Comparison of ENCODE assay signal across 8 cellular contexts in the genomic region with DNA sequence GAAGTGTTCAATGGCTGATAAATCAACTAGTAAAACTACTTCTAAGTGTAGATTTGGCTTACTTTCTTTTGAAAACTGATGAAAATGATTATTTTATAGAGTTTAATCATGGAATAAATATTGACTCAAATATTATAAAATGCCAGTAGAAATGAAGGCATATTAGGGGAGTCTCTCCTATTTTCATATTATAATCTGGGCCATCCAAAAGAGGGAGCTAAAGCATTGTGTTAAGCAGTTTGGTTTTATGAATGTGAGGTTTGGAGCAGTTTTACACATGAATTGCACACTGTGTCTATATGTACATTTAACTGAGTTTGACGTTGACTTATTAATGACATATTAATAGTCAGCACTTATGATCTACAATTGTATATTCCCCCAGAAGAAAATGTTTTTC. TPM values are rescaled to one million over a fixed set of nuclear protein-coding genes. Genes with fewer than 3 reads are reported as not detected.
DNase-seq lines count a peak whose midpoint lies in the region; ATAC-seq and TF ChIP-seq lines count a peak whose summit lies in the region.

No MANE protein-coding gene starts in this region.

- DNase-seq in GM13977 (ENCODE audit: low spot score) (no peak), NCI-H1417 treated with DMSO at 0.1 percent for 48 hours (lab: John Stamatoyannopoulos, UW) (peak; percentile 15), SW480 (ENCODE audit: low spot score) (peak; percentile 7), kidney glomerular epithelial cell (lab: John Stamatoyannopoulos, UW) (peak; percentile 45), retina (no peak), T-helper 2 cell (no peak)
- no peak for DNase-seq in activated naive CD4-positive, alpha-beta T cell treated with anti-CD3 and anti-CD28 coated beads, Interleukin-2, amount 50 U/mL, for 72 hours (ENCODE audit: low spot score in 2 of 2)

- ATAC-seq in HG02973 (IDR thresholded peaks at IDR 0.05; ENCODE audit: unreplicated experiment): no peak
- ATAC-seq in activated naive CD4-positive, alpha-beta T cell treated with anti-CD3 and anti-CD28 coated beads, Interleukin-2, amount 50 U/mL, for 72 hours: no peak

- H3K36me3 Mint-ChIP-seq in activated naive CD4-positive, alpha-beta T cell treated with anti-CD3 and anti-CD28 coated beads, Interleukin-2, amount 50 U/mL, for 72 hours: no peaks in the 10 kb centered on the region

- peak; percentile 13 for TF ChIP-seq CTCF in GM13977 (IDR thresholded peaks at IDR 0.05; ENCODE audit: extremely low read depth, insufficient read depth, missing control alignments)

- peaks cover 0 to 6% of the 10 kb centered on the region in 2 donors for H3K9me3 Mint-ChIP-seq in activated naive CD4-positive, alpha-beta T cell treated with anti-CD3 and anti-CD28 coated beads, Interleukin-2, amount 50 U/mL, for 72 hours

- H3K27ac Mint-ChIP-seq in activated naive CD4-positive, alpha-beta T cell treated with anti-CD3 and anti-CD28 coated beads, Interleukin-2, amount 50 U/mL, for 72 hours: no peak overlapping the region

- in situ Hi-C loops in GM13977 (cut with MboI; ENCODE audit: low pct_unique_long_range_greater_than_20kb, low sequenced_read_pairs, unreplicated experiment): no loop called here

RNA-seq across cellular contexts. Expression of gene CDH9, which starts 17.4 kb away (rescaled TPM):
- total RNA-seq in activated naive CD4-positive, alpha-beta T cell treated with anti-CD3 and anti-CD28 coated beads, Interleukin-2, amount 50 U/mL, for 72 hours: not detected

Comparison
In these comparisons a context has a peak if more than half of its experiments do, and no peak if none do; other contexts are left out.
1. DNase-seq: peak in NCI-H1417 treated with DMSO at 0.1 percent for 48 hours (single experiment), SW480 (single experiment) and kidney glomerular epithelial cell (single experiment); none in GM13977 (single experiment), retina (single experiment), T-helper 2 cell (0 of 5) and activated naive CD4-positive, alpha-beta T cell treated with anti-CD3 and anti-CD28 coated beads, Interleukin-2, amount 50 U/mL, for 72 hours (0 of 2).